Comparison of ENCODE assay signal across 11 cellular contexts in genomic region chr2:174730530-174731018, GRCh38. TPM values are rescaled to one million over a fixed set of nuclear protein-coding genes. Genes with fewer than 3 reads are reported as not detected.
DNase-seq lines count a peak whose midpoint lies in the region; ATAC-seq, FAIRE-seq and TF ChIP-seq lines count a peak whose summit lies in the region.
"Had no signal": no experiment of that assay in that cellular context is flagged by ENCODE, and none has a peak within 500 bp of the region (broad histone marks: within the 10 kb centered on the region; RNA-seq: fewer than 3 reads in every experiment).

No MANE protein-coding gene starts in this region.

- H3K27ac ChIP-seq in keratinocyte (ENCODE audit: control insufficient read depth, insufficient read depth, low read length) = no peak overlapping the region
- no peak overlapping the region for H3K27ac ChIP-seq in testis
- H3K27ac ChIP-seq: ovary had no signal

- H3K79me2 ChIP-seq in keratinocyte (ENCODE audit: control insufficient read depth, insufficient read depth, low read length) = no peaks in the 10 kb centered on the region

- no peaks in the 10 kb centered on the region for H3K9me3 Mint-ChIP-seq in T-helper 1 cell treated with Interleukin-12 subunit alpha and Interleukin-12 subunit beta and Interleukin-4 antibody, amounts not matched to agents 30 μg/mL and 1 μg/mL, for 36 hours

- dilution Hi-C loops in keratinocyte (cut with MboI; ENCODE audit: extremely low pct_ligation_motif_present, low sequenced_read_pairs) = no loop called here

- H3K4me3 Mint-ChIP-seq in T-helper 1 cell treated with Interleukin-12 subunit alpha and Interleukin-12 subunit beta and Interleukin-4 antibody, amounts not matched to agents 30 μg/mL and 1 μg/mL, for 36 hours = peak overlapping the region; percentile 79

- peaks cover 36% of the 10 kb centered on the region for H3K27me3 ChIP-seq in keratinocyte (ENCODE audit: control insufficient read depth, extremely low read depth, insufficient read depth, low read length)
- H3K27me3 ChIP-seq in testis = no peaks in the 10 kb centered on the region
- H3K27me3 ChIP-seq: ovary had no signal

- no peaks in the 10 kb centered on the region for H4K20me1 ChIP-seq in keratinocyte (ENCODE audit: control insufficient read depth, extremely low read depth, insufficient read depth, low read length)

- no peaks in the 10 kb centered on the region for H3K36me3 ChIP-seq in keratinocyte (ENCODE audit: control insufficient read depth in 2 of 2, extremely low read depth in 1 of 2, insufficient read depth in 2 of 2, low read length in 2 of 2)
- H3K36me3 ChIP-seq in testis (ENCODE audit: low read depth, missing control alignments) = no peaks in the 10 kb centered on the region
- H3K36me3 ChIP-seq: ovary had no signal

- peaks cover 5% of the 10 kb centered on the region for H3K4me1 ChIP-seq in keratinocyte (ENCODE audit: control insufficient read depth, extremely low read depth, insufficient read depth, low read length)
- H3K4me1 ChIP-seq in testis = no peaks in the 10 kb centered on the region

- TF ChIP-seq POLR2A in testis (IDR thresholded peaks at IDR 0.05) = no peak

- DNase-seq in T-helper 1 cell (no peak), choroid plexus epithelial cell (ENCODE audit: low read depth) (no peak), keratinocyte (ENCODE audit: low read depth, low spot score) (no peak), testis (no peak), midbrain (lab: John Stamatoyannopoulos, UW) (no peak), NCI-H2107 treated with DMSO at 0.1 percent for 48 hours (lab: John Stamatoyannopoulos, UW; ENCODE audit: unreplicated experiment) (no peak)
- DNase-seq: ovary had no signal

- no peaks in the 10 kb centered on the region for H3K9me1 ChIP-seq in keratinocyte (ENCODE audit: control insufficient read depth, extremely low read depth, insufficient read depth, low read length)

- H3K4me1 Mint-ChIP-seq in T-helper 1 cell treated with Interleukin-12 subunit alpha and Interleukin-12 subunit beta and Interleukin-4 antibody, amounts not matched to agents 30 μg/mL and 1 μg/mL, for 36 hours (ENCODE audit: low read depth) = peaks cover 19% of the 10 kb centered on the region

- TF ChIP-seq CTCF in choroid plexus epithelial cell (conservative IDR thresholded peaks at IDR 0.05; ENCODE audit: low read depth, low read length) (no peak), keratinocyte (optimal IDR thresholded peaks at IDR 0.05 in 1 of 3, IDR thresholded peaks at IDR 0.05 in 1 of 3, conservative IDR thresholded peaks at IDR 0.05 in 1 of 3; ENCODE audit: extremely low read depth in 1 of 3, insufficient read depth in 2 of 3, low read length in 3 of 3) (no peak), testis (IDR thresholded peaks at IDR 0.05) (no peak)

- ATAC-seq in GM21390 (IDR thresholded peaks at IDR 0.05; ENCODE audit: unreplicated experiment) = no peak
- ATAC-seq: K562 had no signal

- WGBS in testis, 2 donors = 44 to 64% methylated on average over 7 to 15 of the region's 15 CpGs

- H3K9me3 ChIP-seq in keratinocyte (ENCODE audit: control insufficient read depth, low read depth, low read length) = no peaks in the 10 kb centered on the region
- H3K9me3 ChIP-seq in testis = no peaks in the 10 kb centered on the region
- H3K9me3 ChIP-seq: ovary had no signal

- peak overlapping the region; percentile 51 for H3K4me3 ChIP-seq in choroid plexus epithelial cell (ENCODE audit: low read depth, low read length)
- H3K4me3 ChIP-seq in keratinocyte (ENCODE audit: control insufficient read depth in 2 of 3, extremely low read depth in 1 of 3, insufficient read depth in 2 of 3, low read depth in 1 of 3, low read length in 3 of 3) = peak overlapping the region in 1 of 3 experiments; percentile 35
- peak overlapping the region; percentile 36 to 57 for H3K4me3 ChIP-seq in testis
- H3K4me3 ChIP-seq: GM12878, K562 had no signal

- H2AFZ ChIP-seq in keratinocyte (ENCODE audit: control insufficient read depth, low read length) = no peak overlapping the region

- no peak for FAIRE-seq in keratinocyte (lab: Jason Lieb, UNC)
- FAIRE-seq: GM12878, K562 had no signal

- no peaks in the 10 kb centered on the region for H3K36me3 Mint-ChIP-seq in T-helper 1 cell treated with Interleukin-12 subunit alpha and Interleukin-12 subunit beta and Interleukin-4 antibody, amounts not matched to agents 30 μg/mL and 1 μg/mL, for 36 hours (ENCODE audit: low read depth)

- no peak overlapping the region for H3K9ac ChIP-seq in keratinocyte (ENCODE audit: control insufficient read depth, extremely low read depth, insufficient read depth, low read length)

- intact Hi-C loops in testis (cut with DNase I; ENCODE audit: low total_unique reads) = no loop called here

- peak overlapping the region; percentile 49 for H3K4me2 ChIP-seq in keratinocyte (ENCODE audit: control insufficient read depth, extremely low read depth, insufficient read depth, low read depth, low read length)

- peaks cover 85% of the 10 kb centered on the region for H3K27me3 Mint-ChIP-seq in T-helper 1 cell treated with Interleukin-12 subunit alpha and Interleukin-12 subunit beta and Interleukin-4 antibody, amounts not matched to agents 30 μg/mL and 1 μg/mL, for 36 hours (ENCODE audit: low read depth)

- no peak overlapping the region for H3K27ac Mint-ChIP-seq in T-helper 1 cell treated with Interleukin-12 subunit alpha and Interleukin-12 subunit beta and Interleukin-4 antibody, amounts not matched to agents 30 μg/mL and 1 μg/mL, for 36 hours

RNA-seq across cellular contexts. Expression of gene CHRNA1, which starts 33.7 kb away (rescaled TPM):
- 0.05 TPM in 1 of 3 replicates, not detected in the others for polyA plus RNA-seq in keratinocyte
- polyA plus RNA-seq in keratinocyte (2011; ENCODE audit: low read depth) = not detected
- not detected in 2 replicates for polyA plus RNA-seq in keratinocyte (2011; cell fraction: cytosol; rRNA removed)
- polyA plus RNA-seq in keratinocyte (2011; cell fraction: nucleus; rRNA removed) = not detected in 2 replicates
- polyA plus RNA-seq in keratinocyte (2012; ENCODE audit: low replicate concordance) = 0.07 TPM in 1 of 2 replicates, not detected in the other
- not detected in 3 replicates for polyA minus RNA-seq in keratinocyte
- not detected for polyA minus RNA-seq in keratinocyte (2011; cell fraction: cytosol; rRNA and poly(A)+ RNA removed)
- not detected in 2 replicates for polyA minus RNA-seq in keratinocyte (2011; cell fraction: nucleus; rRNA and poly(A)+ RNA removed)
- 1 to 10 TPM in 1 of 2 donors, under 1 TPM in 1; 0.25 to 1.2 TPM for total RNA-seq in testis
- 2.7 TPM for polyA plus RNA-seq in testis (ENCODE audit: insufficient read depth, low read depth, low replicate concordance)
- total RNA-seq: GM12878, K562 had no signal
- polyA plus RNA-seq: K562 had no signal
